Comparison of ENCODE assay signal across 8 cellular contexts in genomic region chr18:79396431-79397287, GRCh38. TPM values are rescaled to one million over a fixed set of nuclear protein-coding genes. Genes with fewer than 3 reads are reported as not detected.
DNase-seq lines count a peak whose midpoint lies in the region; ATAC-seq and TF ChIP-seq lines count a peak whose summit lies in the region.

No MANE protein-coding gene starts in this region.

- H3K36me3 Mint-ChIP-seq in osteocyte (ENCODE audit: unreplicated experiment) = no peaks in the 10 kb centered on the region

- no peak for ATAC-seq in HG03520 (IDR thresholded peaks at IDR 0.05; ENCODE audit: unreplicated experiment)

- H3K27me3 Mint-ChIP-seq in osteocyte (ENCODE audit: unreplicated experiment) = peaks cover 7% of the 10 kb centered on the region

- H3K4me3 Mint-ChIP-seq in osteocyte (ENCODE audit: unreplicated experiment) = peak overlapping the region; percentile 52

- H3K27ac Mint-ChIP-seq in osteocyte (ENCODE audit: unreplicated experiment) = no peak overlapping the region

- peak overlapping the region; percentile 19; the same call in 1 of the 2 replicates for H3K4me3 ChIP-seq in GM08714 (ENCODE audit: low read length)

- H3K4me1 Mint-ChIP-seq in osteocyte (ENCODE audit: unreplicated experiment) = peaks cover 18% of the 10 kb centered on the region

- H3K9me3 Mint-ChIP-seq in osteocyte (ENCODE audit: unreplicated experiment) = no peaks in the 10 kb centered on the region

- DNase-seq in HK-2 (ENCODE audit: unreplicated experiment) (peak; percentile 28), fibroblast of peridontal ligament (ENCODE audit: extremely low read depth) (peak; percentile 16), osteocyte (ENCODE audit: extremely low spot score, unreplicated experiment) (no peak), inferior parietal cortex (ENCODE audit: extremely low spot score) (no peak), NK-92 (lab: John Stamatoyannopoulos, UW; ENCODE audit: unreplicated experiment) (no peak)
- DNase-seq in activated CD4-positive, alpha-beta T cell treated with anti-CD3 and anti-CD28 coated beads, Interleukin-2, amount 50 U/mL, for 48 hours = peak; percentile 51 to 55

- TF ChIP-seq CTCF in osteocyte (IDR thresholded peaks at IDR 0.05) = peak; percentile 56

RNA-seq across cellular contexts. Expression of gene NFATC1, which starts 0.9 kb away (rescaled TPM):
- total RNA-seq in osteocyte = 5.9 and 8.1 TPM in 2 replicates

Comparison
In these comparisons a context has a peak if more than half of its experiments do, and no peak if none do; other contexts are left out.
1. DNase-seq: peak in HK-2 (single experiment), activated CD4-positive, alpha-beta T cell treated with anti-CD3 and anti-CD28 coated beads, Interleukin-2, amount 50 U/mL, for 48 hours (2 of 2) and fibroblast of peridontal ligament (single experiment); none in osteocyte (single experiment), inferior parietal cortex (single experiment) and NK-92 (single experiment).